19 cellular contexts compared by ENCODE assay signal in genomic region chr11:2366271-2366670, GRCh38. TPM values are rescaled to one million over a fixed set of nuclear protein-coding genes. Genes with fewer than 3 reads are reported as not detected.
DNase-seq lines count a peak whose midpoint lies in the region; TF ChIP-seq lines count a peak whose summit lies in the region.
"Had no signal": no experiment of that assay in that cellular context is flagged by ENCODE, and none has a peak within 500 bp of the region (broad histone marks: within the 10 kb centered on the region; RNA-seq: fewer than 3 reads in every experiment).

No MANE protein-coding gene starts in this region.

- H3K9ac ChIP-seq in BLaER1 treated with 17β-estradiol and CSF1 and Interleukin-3, amounts not matched to agents 10 nM and 100 nM, result peak overlapping the region in 10 of 11 experiments; percentile 0 to 64 (median 41); a peak in 12 of 22 replicates

- no peaks in the 10 kb centered on the region for H3K36me3 Mint-ChIP-seq in Calu3 (ENCODE audit: insufficient read depth, unreplicated experiment)
- H3K36me3 Mint-ChIP-seq: activated naive CD8-positive, alpha-beta T cell treated with anti-CD3 and anti-CD28 coated beads, Interleukin-2, amount 10 ng/mL, durations not matched to agents 7 days and 5 days; CD8-positive, alpha-beta memory T cell; stimulated activated effector memory CD8-positive, alpha-beta T cell treated with anti-CD3 and anti-CD28 coated beads, Interleukin-12 subunit alpha, Interleukin-12 subunit beta, amount 100 ng/mL, for 72 hours had no signal

- H4K20me1 ChIP-seq in BLaER1 treated with 17β-estradiol and CSF1 and Interleukin-3, amounts not matched to agents 10 nM and 100 nM, result peaks cover 0 to 7% (median 0%) of the 10 kb centered on the region in 11 experiments; a peak in 1 of 22 replicates

- peak overlapping the region in 6 of 11 experiments; percentile 27 to 72 (median 44); a peak in 9 of 22 replicates for H3K27ac ChIP-seq in BLaER1 treated with 17β-estradiol and CSF1 and Interleukin-3, amounts not matched to agents 10 nM and 100 nM
- peak overlapping the region in 1 of 2 donors; percentile 43 for H3K27ac ChIP-seq in coronary artery
- H3K27ac ChIP-seq: upper lobe of right lung had no signal

- CTCF ChIA-PET in Calu3 (lab: Charles Lee), result interaction anchor here (1.7 kb wide), 1 partner anchor 9 kb away, joined by 4 read pairs; no protein-coding TSS in a partner anchor

- no TSS peak for BruUV-seq in Calu3 (replicated peaks; lab: Mats Ljungman, UMichigan)

- H3K9me3 ChIP-seq in BLaER1 treated with 17β-estradiol and CSF1 and Interleukin-3, amounts not matched to agents 10 nM and 100 nM (replicated peaks in 1 of 11), result peaks cover 0 to 7% (median 0%) of the 10 kb centered on the region in 11 experiments; a peak in 1 of 22 replicates
- H3K9me3 ChIP-seq: upper lobe of right lung had no signal

- DNase-seq in NCI-H1105 treated with DMSO at 0.1 percent for 48 hours (lab: John Stamatoyannopoulos, UW) (peak; percentile 45), coronary artery (ENCODE audit: low spot score) (no peak), pons (ENCODE audit: low spot score) (peak; percentile 67), LoVo (ENCODE audit: low spot score) (no peak), NCI-H2107 treated with DMSO at 0.1 percent for 48 hours (lab: John Stamatoyannopoulos, UW; ENCODE audit: unreplicated experiment) (no peak), Calu3 (no peak)
- no peak for DNase-seq in stimulated activated naive CD4-positive, alpha-beta T cell treated with Interleukin-2 at 50 U/mL for 16 hours (lab: John Stamatoyannopoulos, UW)
- DNase-seq: activated naive CD8-positive, alpha-beta T cell treated with anti-CD3 and anti-CD28 coated beads, Interleukin-2, amount 10 ng/mL, durations not matched to agents 7 days and 5 days; CD8-positive, alpha-beta memory T cell; EL; islet precursor cell; NCI-H524; retina; stimulated activated CD4-positive, alpha-beta T cell treated with anti-CD3 and anti-CD28 coated beads, Interleukin-15, amount 100 ng/mL, for 24 hours; T-helper 9 cell had no signal

- no peaks in the 10 kb centered on the region for H3K4me1 Mint-ChIP-seq in Calu3 (ENCODE audit: low read depth, unreplicated experiment)
- H3K4me1 Mint-ChIP-seq: activated naive CD8-positive, alpha-beta T cell treated with anti-CD3 and anti-CD28 coated beads, Interleukin-2, amount 10 ng/mL, durations not matched to agents 7 days and 5 days; CD8-positive, alpha-beta memory T cell; central memory CD8-positive, alpha-beta T cell; stimulated activated effector memory CD8-positive, alpha-beta T cell treated with anti-CD3 and anti-CD28 coated beads, Interleukin-12 subunit alpha, Interleukin-12 subunit beta, amount 100 ng/mL, for 72 hours had no signal

- H3K27me3 ChIP-seq in BLaER1 treated with 17β-estradiol and CSF1 and Interleukin-3, amounts not matched to agents 10 nM and 100 nM, result no peaks in the 10 kb centered on the region
- H3K27me3 ChIP-seq: upper lobe of right lung had no signal

- H3K27me3 Mint-ChIP-seq in Calu3 (ENCODE audit: unreplicated experiment), result peaks cover 59% of the 10 kb centered on the region
- H3K27me3 Mint-ChIP-seq: activated naive CD8-positive, alpha-beta T cell treated with anti-CD3 and anti-CD28 coated beads, Interleukin-2, amount 10 ng/mL, durations not matched to agents 7 days and 5 days; central memory CD8-positive, alpha-beta T cell had no signal

- peaks cover 25 to 78% (median 56%) of the 10 kb centered on the region in 10 experiments for H3K4me1 ChIP-seq in BLaER1 treated with 17β-estradiol and CSF1 and Interleukin-3, amounts not matched to agents 10 nM and 100 nM

- H3K4me3 ChIP-seq in BLaER1 treated with 17β-estradiol and CSF1 and Interleukin-3, amounts not matched to agents 10 nM and 100 nM, result peak overlapping the region in 4 of 10 experiments; percentile 23 to 35 (median 29); a peak in 3 of 20 replicates
- H3K4me3 ChIP-seq in coronary artery, result peak overlapping the region; percentile 50
- H3K4me3 ChIP-seq: upper lobe of right lung had no signal

- no peak for TF ChIP-seq CTCF in coronary artery (IDR thresholded peaks at IDR 0.05)
- TF ChIP-seq CTCF in Calu3 (IDR thresholded peaks at IDR 0.05; ENCODE audit: unreplicated experiment), result no peak

- no peaks in the 10 kb centered on the region for H3K36me3 ChIP-seq in BLaER1 treated with 17β-estradiol and CSF1 and Interleukin-3, amounts not matched to agents 10 nM and 100 nM
- H3K36me3 ChIP-seq: upper lobe of right lung had no signal

- H3K9me3 Mint-ChIP-seq in Calu3 (ENCODE audit: low read depth, unreplicated experiment), result no peaks in the 10 kb centered on the region
- H3K9me3 Mint-ChIP-seq: activated naive CD8-positive, alpha-beta T cell treated with anti-CD3 and anti-CD28 coated beads, Interleukin-2, amount 10 ng/mL, durations not matched to agents 7 days and 5 days; CD8-positive, alpha-beta memory T cell; central memory CD8-positive, alpha-beta T cell; stimulated activated effector memory CD8-positive, alpha-beta T cell treated with anti-CD3 and anti-CD28 coated beads, Interleukin-12 subunit alpha, Interleukin-12 subunit beta, amount 100 ng/mL, for 72 hours had no signal

- H3K4me3 Mint-ChIP-seq in Calu3 (ENCODE audit: low read depth, unreplicated experiment), result no peak overlapping the region
- H3K4me3 Mint-ChIP-seq: activated naive CD8-positive, alpha-beta T cell treated with anti-CD3 and anti-CD28 coated beads, Interleukin-2, amount 10 ng/mL, durations not matched to agents 7 days and 5 days; CD8-positive, alpha-beta memory T cell; central memory CD8-positive, alpha-beta T cell; stimulated activated effector memory CD8-positive, alpha-beta T cell treated with anti-CD3 and anti-CD28 coated beads, Interleukin-12 subunit alpha, Interleukin-12 subunit beta, amount 100 ng/mL, for 72 hours had no signal

- H3K27ac Mint-ChIP-seq in Calu3 (ENCODE audit: unreplicated experiment), result no peak overlapping the region
- H3K27ac Mint-ChIP-seq: activated naive CD8-positive, alpha-beta T cell treated with anti-CD3 and anti-CD28 coated beads, Interleukin-2, amount 10 ng/mL, durations not matched to agents 7 days and 5 days; CD8-positive, alpha-beta memory T cell; stimulated activated effector memory CD8-positive, alpha-beta T cell treated with anti-CD3 and anti-CD28 coated beads, Interleukin-12 subunit alpha, Interleukin-12 subunit beta, amount 100 ng/mL, for 72 hours had no signal

- peak overlapping the region; percentile 71 to 99 (median 91) for H3K4me2 ChIP-seq in BLaER1 treated with 17β-estradiol and CSF1 and Interleukin-3, amounts not matched to agents 10 nM and 100 nM

- intact Hi-C loops in Calu3 (cut with micrococcal nuclease; ENCODE audit: unreplicated experiment), result no loop called here

RNA-seq across cellular contexts. Expression of gene CD81, which starts 10.8 kb away (rescaled TPM):
- 283 and 310 TPM in 2 replicates for total RNA-seq in Calu3 (2022)

RNA-seq across cellular contexts. Expression of gene TSSC4, which starts 34.3 kb away (rescaled TPM):
- total RNA-seq in Calu3 (2022), result 49.4 and 51.9 TPM in 2 replicates

Comparison
In these comparisons a context has a peak if more than half of its experiments do, and no peak if none do; other contexts are left out.
1. DNase-seq: peak in NCI-H1105 treated with DMSO at 0.1 percent for 48 hours (single experiment) and pons (single experiment); none in coronary artery (single experiment), stimulated activated naive CD4-positive, alpha-beta T cell treated with Interleukin-2 at 50 U/mL for 16 hours (single experiment), LoVo (single experiment), NCI-H2107 treated with DMSO at 0.1 percent for 48 hours (single experiment) and Calu3 (single experiment).